Comparison of ENCODE assay signal across 9 cellular contexts in genomic region chr3:184175981-184176376, GRCh38. TPM values are rescaled to one million over a fixed set of nuclear protein-coding genes. Genes with fewer than 3 reads are reported as not detected.
DNase-seq lines count a peak whose midpoint lies in the region; ATAC-seq, FAIRE-seq and TF ChIP-seq lines count a peak whose summit lies in the region.
"Had no signal": no experiment of that assay in that cellular context is flagged by ENCODE, and none has a peak within 500 bp of the region (broad histone marks: within the 10 kb centered on the region; RNA-seq: fewer than 3 reads in every experiment).

No MANE protein-coding gene starts in this region.

- H3K4me2 ChIP-seq in GM23248 (ENCODE audit: unreplicated experiment), result peak overlapping the region; percentile 100

- intact Hi-C loops in head of caudate nucleus (cut with DNase I), result no loop called here

- peak; percentile 59 for DNase-seq in GM23248
- no peak for DNase-seq in WERI-Rb-1
- DNase-seq in foreskin fibroblast, result peak in 1 of 2 donors; percentile 56
- DNase-seq in skeletal muscle cell (ENCODE audit: low read depth), result no peak
- no peak for DNase-seq in NOMO-1 treated with DMSO at 0.1 percent for 48 hours (lab: John Stamatoyannopoulos, UW; ENCODE audit: unreplicated experiment)
- no peak for DNase-seq in frontal cortex (ENCODE audit: low spot score in 2 of 2)
- no peak for DNase-seq in head of caudate nucleus

- H3K36me3 ChIP-seq in GM23248 (ENCODE audit: low read depth) (peaks cover 34% of the 10 kb centered on the region), WERI-Rb-1 (peaks cover 68% of the 10 kb centered on the region)

- H3K9me3 ChIP-seq in GM23248 (ENCODE audit: low read depth) (no peaks in the 10 kb centered on the region), WERI-Rb-1 (ENCODE audit: severe bottlenecking) (no peaks in the 10 kb centered on the region)

- H3K9ac ChIP-seq in GM23248, result peak overlapping the region; percentile 98

- FAIRE-seq in frontal cortex (lab: Jason Lieb, UNC), result no peak
- FAIRE-seq: TTC549 had no signal

- H3K27me3 ChIP-seq in GM23248 (replicated peaks; ENCODE audit: insufficient read depth) (no peaks in the 10 kb centered on the region), WERI-Rb-1 (ENCODE audit: insufficient read depth, low read depth, severe bottlenecking) (no peaks in the 10 kb centered on the region)

- no peak overlapping the region for H2AFZ ChIP-seq in GM23248

- H3F3A ChIP-seq in GM23248 (ENCODE audit: insufficient read depth), result peaks cover 79% of the 10 kb centered on the region

- H4K20me1 ChIP-seq in GM23248 (ENCODE audit: insufficient read depth), result no peaks in the 10 kb centered on the region

- H3K27ac ChIP-seq in GM23248, result peak overlapping the region; percentile 95
- H3K27ac ChIP-seq in WERI-Rb-1, result peak overlapping the region; percentile 97

- no peaks in the 10 kb centered on the region for H3K9me2 ChIP-seq in GM23248 (ENCODE audit: insufficient read depth)

- 0 to 3% methylated on average over 3 of the region's 3 CpGs for WGBS in GM23248 (ENCODE audit: low coverage in 1 of 2, low lambda C conversion rate in 2 of 2, missing lambda C conversion rate in 2 of 2), 2 experiments

- ATAC-seq in GM21529 (IDR thresholded peaks at IDR 0.05; ENCODE audit: unreplicated experiment), result no peak

- H3K79me2 ChIP-seq in GM23248 (ENCODE audit: insufficient read depth), result peaks cover 79% of the 10 kb centered on the region

- H3K4me3 ChIP-seq in GM23248 (peak overlapping the region; percentile 96), WERI-Rb-1 (ENCODE audit: low read depth, low read length) (peak overlapping the region; percentile 91), foreskin fibroblast (ENCODE audit: low read depth in 1 of 2, low read length in 2 of 2) (peak overlapping the region; percentile 66 to 89), skeletal muscle cell (ENCODE audit: low read depth, low read length) (peak overlapping the region; percentile 99)

- in situ Hi-C loops in GM23248 (cut with MboI), result no loop called here

- TF ChIP-seq CTCF in WERI-Rb-1 (IDR thresholded peaks at IDR 0.05; ENCODE audit: low read depth, low read length), result no peak
- TF ChIP-seq CTCF in foreskin fibroblast (IDR thresholded peaks at IDR 0.05; ENCODE audit: low read depth, low read length), result no peak

- H3K4me1 ChIP-seq in GM23248 (ENCODE audit: insufficient read depth), result peaks cover 64% of the 10 kb centered on the region

RNA-seq across cellular contexts. Expression of gene AP2M1, which starts 1.3 kb away (rescaled TPM):
- 889 and 951 TPM in 2 replicates for total RNA-seq in GM23248 (2014; rRNA removed; shearing (Covaris generic))
- 1,073 and 1,100 TPM in 2 replicates for polyA plus RNA-seq in GM23248 (2016; fragmentation: Nextera tagmentation; extraction: Ambion mirVana)
- 344 TPM for total RNA-seq in frontal cortex

RNA-seq across cellular contexts. Expression of gene ABCF3, which starts 10.0 kb away (rescaled TPM):
- 47.8 and 56.5 TPM in 2 replicates for total RNA-seq in GM23248 (2014; rRNA removed; shearing (Covaris generic))
- 58.6 and 59.1 TPM in 2 replicates for polyA plus RNA-seq in GM23248 (2016; fragmentation: Nextera tagmentation; extraction: Ambion mirVana)
- 47.3 TPM for total RNA-seq in frontal cortex

RNA-seq across cellular contexts. Expression of gene DVL3, which starts 20.8 kb away (rescaled TPM):
- 66.9 and 76.4 TPM in 2 replicates for total RNA-seq in GM23248 (2014; rRNA removed; shearing (Covaris generic))
- 31.1 and 42.7 TPM in 2 replicates for polyA plus RNA-seq in GM23248 (2016; fragmentation: Nextera tagmentation; extraction: Ambion mirVana)
- total RNA-seq in frontal cortex, result 34.6 TPM

RNA-seq across cellular contexts. Expression of gene EIF2B5, which starts 40.8 kb away (rescaled TPM):
- 27.8 and 55.5 TPM in 2 replicates for total RNA-seq in GM23248 (2014; rRNA removed; shearing (Covaris generic))
- 28.3 and 31.2 TPM in 2 replicates for polyA plus RNA-seq in GM23248 (2016; fragmentation: Nextera tagmentation; extraction: Ambion mirVana)
- total RNA-seq in frontal cortex, result 42.8 TPM

RNA-seq across cellular contexts. Expression of gene VWA5B2, which starts 53.4 kb away (rescaled TPM):
- total RNA-seq in GM23248 (2014; rRNA removed; shearing (Covaris generic)), result not detected in 2 replicates
- not detected in 2 replicates for polyA plus RNA-seq in GM23248 (2016; fragmentation: Nextera tagmentation; extraction: Ambion mirVana)
- total RNA-seq in frontal cortex, result 0.41 TPM
